In genomic region chr2:67845557-67846114, GRCh38 we compare ENCODE assay signal across 11 cellular contexts.
DNase-seq lines count a peak whose midpoint lies in the region; ATAC-seq and TF ChIP-seq lines count a peak whose summit lies in the region.
"Had no signal": no experiment of that assay in that cellular context is flagged by ENCODE, and none has a peak within 500 bp of the region (broad histone marks: within the 10 kb centered on the region; RNA-seq: fewer than 3 reads in every experiment).

No MANE protein-coding gene starts in this region.

- peak overlapping the region; percentile 55; the same call in 1 of the 2 replicates for H4K5ac ChIP-seq in IMR-90 (ENCODE audit: low read depth, low read length)

- H3K9ac ChIP-seq in IMR-90 (ENCODE audit: low read depth, low read length), result no peak overlapping the region; the same call in 1 of the 2 replicates

- no peak overlapping the region for H2AK9ac ChIP-seq in IMR-90 (replicated peaks; ENCODE audit: low read depth, low read length, poor library complexity)

- in situ Hi-C loops in IMR-90 (cut with MboI; ENCODE audit: low sequenced_read_pairs), result loop anchor here (5.0 to 25.0 kb wide), 5 partner anchors 179 to 1413 kb away; no protein-coding TSS in a partner anchor

- H4K8ac ChIP-seq in IMR-90 (ENCODE audit: low read depth in 2 of 2, low read length in 2 of 2), result peak overlapping the region; percentile 12 to 59; a peak in 1 of 4 replicates

- H3K4me2 ChIP-seq in IMR-90 (ENCODE audit: low read depth, low read length), result no peak overlapping the region; the same call in 1 of the 2 replicates
- peak overlapping the region; percentile 84 for H3K4me2 ChIP-seq in osteoblast (ENCODE audit: insufficient read depth, low read length)

- TF ChIP-seq CTCF in IMR-90 (conservative IDR thresholded peaks at IDR 0.05; ENCODE audit: low read depth, low read length) (no peak), body of pancreas (IDR thresholded peaks at IDR 0.05) (no peak), osteoblast (IDR thresholded peaks at IDR 0.05; ENCODE audit: extremely low read depth, low read depth, low read length) (no peak)

- POLR2A ChIA-PET in IMR-90 (lab: Charles Lee; ENCODE audit: unreplicated experiment), result interaction anchor here (0.7 kb wide), 1 partner anchor 217 kb away, joined by 3 read pairs; no protein-coding TSS in a partner anchor

- H3K27ac ChIP-seq in ACC112 (ENCODE audit: low read depth, low read length), result no peak overlapping the region
- H3K27ac ChIP-seq in IMR-90 (ENCODE audit: insufficient read depth, low read length), result no peak overlapping the region
- peak overlapping the region in 3 of 4 donors; percentile 58 to 77 (median 64) for H3K27ac ChIP-seq in body of pancreas
- no peak overlapping the region for H3K27ac ChIP-seq in osteoblast (ENCODE audit: low read depth, low read length)
- no peak overlapping the region for H3K27ac ChIP-seq in aorta (ENCODE audit: low read depth in 1 of 2, low read length in 2 of 2)
- H3K27ac ChIP-seq in substantia nigra (ENCODE audit: low read depth, low read length, poor library complexity, severe bottlenecking), result no peak overlapping the region
- H3K27ac ChIP-seq: VCaP had no signal

- H3K18ac ChIP-seq in IMR-90 (ENCODE audit: low read depth, low read length), result peak overlapping the region; percentile 80

- H2AFZ ChIP-seq in ACC112 (ENCODE audit: low read length, unreplicated experiment) (peak overlapping the region; percentile 74), IMR-90 (replicated peaks; ENCODE audit: low read length, poor library complexity) (no peak overlapping the region), osteoblast (ENCODE audit: low read length) (no peak overlapping the region)

- H3K56ac ChIP-seq in IMR-90 (ENCODE audit: extremely low read depth, insufficient read depth, low read length), result no peak overlapping the region

- no peak for TF ChIP-seq RAD21 in IMR-90 (IDR thresholded peaks at IDR 0.05; ENCODE audit: low read length)

- H3K14ac ChIP-seq in IMR-90 (replicated peaks; ENCODE audit: low read depth, low read length), result peak overlapping the region; percentile 24; the same call in 1 of the 2 replicates

- H3K9me1 ChIP-seq in IMR-90 (ENCODE audit: insufficient read depth, low read length), result peaks cover 5% of the 10 kb centered on the region; the same call in 1 of the 2 replicates

- H3K4ac ChIP-seq in IMR-90 (ENCODE audit: low read depth, low read length), result peak overlapping the region; percentile 42; the same call in 1 of the 2 replicates

- CTCF ChIA-PET in IMR-90 (lab: Yijun Ruan, JAX), result interaction anchor here (0.8 to 1.9 kb wide), 5 partner anchors 19 to 630 kb away, joined by 3 to 9 read pairs (median 4); no protein-coding TSS in a partner anchor

- TF ChIP-seq POLR2A in IMR-90 (IDR thresholded peaks at IDR 0.05; ENCODE audit: low read depth, low read length) (no peak), body of pancreas (IDR thresholded peaks at IDR 0.05) (no peak)

- H3K4me3 ChIP-seq in ACC112 (ENCODE audit: low read depth, low read length) (0 out of 2 replicates have a peak overlapping the region, but pooled peaks have one; percentile 45), IMR-90 (ENCODE audit: insufficient read depth, low read depth, low read length) (no peak overlapping the region), body of pancreas (no peak overlapping the region), osteoblast (ENCODE audit: insufficient read depth, low read length) (no peak overlapping the region), aorta (ENCODE audit: low read length in 2 of 2) (no peak overlapping the region)
- H3K4me3 ChIP-seq: GM12878 had no signal

- H4K20me1 ChIP-seq in IMR-90 (ENCODE audit: insufficient read depth, low read length), result no peaks in the 10 kb centered on the region
- H4K20me1 ChIP-seq in osteoblast (ENCODE audit: insufficient read depth, low read length), result no peaks in the 10 kb centered on the region

- H2AK5ac ChIP-seq in IMR-90 (ENCODE audit: low read depth, low read length), result peak overlapping the region; percentile 87

- WGBS in IMR-90 (ENCODE audit: extremely low coverage in 2 of 2, insufficient read length in 1 of 2), 2 experiments, result no CpG with 5 or more reads among the region's 7 CpGs
- WGBS in body of pancreas, 2 donors, result 45 to 54% methylated on average over 7 of the region's 7 CpGs
- WGBS in aorta, 2 donors, result 84 to 86% methylated on average over 7 of the region's 7 CpGs

- intact Hi-C loops in IMR-90 (cut with micrococcal nuclease) (loop anchor here (1.0 to 10.0 kb wide), 4 partner anchors 186 to 1831 kb away; no protein-coding TSS in a partner anchor), body of pancreas (cut with DNase I) (loop anchor here (10.0 kb wide), 1 partner anchor 111 kb away; no protein-coding TSS in a partner anchor), aorta (cut with DNase I) (loop anchor here (5.0 to 10.0 kb wide), 5 partner anchors 72 to 1268 kb away; no protein-coding TSS in a partner anchor)

- no peak overlapping the region; the same call in 1 of the 2 replicates for H3K23ac ChIP-seq in IMR-90 (ENCODE audit: low read depth, low read length)

- H2BK120ac ChIP-seq in IMR-90 (ENCODE audit: low read depth, low read length), result peak overlapping the region; percentile 34

- no peak overlapping the region for H2BK5ac ChIP-seq in IMR-90 (ENCODE audit: low read depth, low read length, poor library complexity, severe bottlenecking)

- dilution Hi-C loops in IMR-90 (cut with HindIII; ENCODE audit: low sequenced_read_pairs, unreplicated experiment), result no loop called here

- H3K79me1 ChIP-seq in IMR-90 (ENCODE audit: low read depth in 1 of 2, low read length in 2 of 2), result no peaks in the 10 kb centered on the region

- DNase-seq in IMR-90 (peak; percentile 36), body of pancreas (no peak), osteoblast (ENCODE audit: insufficient read length, low spot score, missing footprints) (no peak), aorta (no peak), substantia nigra (lab: John Stamatoyannopoulos, UW) (no peak), DMS114 treated with DMSO at 0.1 percent for 48 hours (lab: John Stamatoyannopoulos, UW; ENCODE audit: unreplicated experiment) (no peak), HuH-7 (ENCODE audit: low spot score) (no peak)
- DNase-seq: NK-92 treated with Interleukin-12 subunit alpha and Interleukin-12 subunit beta, amount 100 ng/mL, for 24 hours had no signal

- H3K79me2 ChIP-seq in ACC112 (ENCODE audit: control insufficient read depth, insufficient read depth, low read length, unreplicated experiment) (no peaks in the 10 kb centered on the region), osteoblast (ENCODE audit: insufficient read depth, low read length) (no peaks in the 10 kb centered on the region)

- H3K9me3 ChIP-seq in IMR-90 (ENCODE audit: control insufficient read depth, insufficient read depth, low read length) (no peaks in the 10 kb centered on the region), body of pancreas (no peaks in the 10 kb centered on the region), osteoblast (ENCODE audit: low read depth, low read length) (no peaks in the 10 kb centered on the region), aorta (ENCODE audit: control insufficient read depth, low read length) (no peaks in the 10 kb centered on the region)

- no peaks in the 10 kb centered on the region for H3K27me3 ChIP-seq in ACC112 (ENCODE audit: insufficient read depth, low read length)
- no peaks in the 10 kb centered on the region for H3K27me3 ChIP-seq in IMR-90 (ENCODE audit: control insufficient read depth, insufficient read depth, low read length)
- no peaks in the 10 kb centered on the region for H3K27me3 ChIP-seq in body of pancreas
- no peaks in the 10 kb centered on the region for H3K27me3 ChIP-seq in osteoblast (ENCODE audit: insufficient read depth, low read length)
- H3K27me3 ChIP-seq in aorta (ENCODE audit: control insufficient read depth in 1 of 2, insufficient read depth in 2 of 2, low read length in 1 of 2), result no peaks in the 10 kb centered on the region

- H3K4me1 ChIP-seq in ACC112 (ENCODE audit: control insufficient read depth, insufficient read depth, low read length, unreplicated experiment) (peaks cover 7% of the 10 kb centered on the region), IMR-90 (ENCODE audit: control insufficient read depth, insufficient read depth, low read length) (peaks cover 6% of the 10 kb centered on the region), body of pancreas (peaks cover 10% of the 10 kb centered on the region), osteoblast (ENCODE audit: insufficient read depth, low read length) (peaks cover 6% of the 10 kb centered on the region), aorta (ENCODE audit: control insufficient read depth in 1 of 2, insufficient read depth in 2 of 2, low read length in 2 of 2) (peaks cover 0 to 1% of the 10 kb centered on the region in 2 donors)

- ATAC-seq in IMR-90 (ENCODE audit: low read depth), result no peak; the same call in 1 of the 2 replicates
- no peak for ATAC-seq in body of pancreas
- no peak for ATAC-seq in aorta (ENCODE audit: low FRiP score)

- no TSS peak for BruUV-seq in IMR-90 (replicated peaks; lab: Mats Ljungman, UMichigan)

- H2BK15ac ChIP-seq in IMR-90 (ENCODE audit: low read depth, low read length), result peak overlapping the region; percentile 27; the same call in 1 of the 3 replicates

- H2BK20ac ChIP-seq in IMR-90 (ENCODE audit: low read depth, low read length), result peak overlapping the region; percentile 53

- H3K36me3 ChIP-seq in ACC112 (ENCODE audit: insufficient read depth, low read length) (no peaks in the 10 kb centered on the region), IMR-90 (ENCODE audit: control insufficient read depth, insufficient read depth, low read length) (no peaks in the 10 kb centered on the region), body of pancreas (replicated peaks in 1 of 2; ENCODE audit: insufficient read depth in 1 of 2, low read depth in 2 of 2) (no peaks in the 10 kb centered on the region), osteoblast (ENCODE audit: insufficient read depth, low read length) (no peaks in the 10 kb centered on the region), aorta (ENCODE audit: control insufficient read depth in 1 of 2, insufficient read depth in 2 of 2, low read length in 1 of 2) (no peaks in the 10 kb centered on the region)

- H4K91ac ChIP-seq in IMR-90 (ENCODE audit: insufficient read depth, low read depth, low read length), result peak overlapping the region; percentile 60

TF ChIP-seq in IMR-90, 13 proteins besides CTCF, POLR2A, EP300 and RAD21 (continues in another document):
- no peak for TF ChIP-seq MXI1 (IDR thresholded peaks at IDR 0.05; ENCODE audit: borderline replicate concordance, low read depth, low read length)
- TF ChIP-seq CEBPB (IDR thresholded peaks at IDR 0.05; ENCODE audit: low read depth, low read length), result no peak
- TF ChIP-seq MAFK (IDR thresholded peaks at IDR 0.05; ENCODE audit: low read depth, low read length), result no peak
- TF ChIP-seq USF2 (IDR thresholded peaks at IDR 0.05; ENCODE audit: low read depth, low read length), result no peak
- TF ChIP-seq RFX5 (IDR thresholded peaks at IDR 0.05; ENCODE audit: low read depth, low read length), result no peak

Comparison
In these comparisons a context has a peak if more than half of its experiments do, and no peak if none do; other contexts are left out.
1. H3K27ac ChIP-seq: peak in body of pancreas (3 of 4); none in ACC112 (single experiment), IMR-90 (single experiment), osteoblast (single experiment), aorta (0 of 2) and substantia nigra (single experiment).